ENCODE assay signal across 8 cellular contexts in the genomic region with DNA sequence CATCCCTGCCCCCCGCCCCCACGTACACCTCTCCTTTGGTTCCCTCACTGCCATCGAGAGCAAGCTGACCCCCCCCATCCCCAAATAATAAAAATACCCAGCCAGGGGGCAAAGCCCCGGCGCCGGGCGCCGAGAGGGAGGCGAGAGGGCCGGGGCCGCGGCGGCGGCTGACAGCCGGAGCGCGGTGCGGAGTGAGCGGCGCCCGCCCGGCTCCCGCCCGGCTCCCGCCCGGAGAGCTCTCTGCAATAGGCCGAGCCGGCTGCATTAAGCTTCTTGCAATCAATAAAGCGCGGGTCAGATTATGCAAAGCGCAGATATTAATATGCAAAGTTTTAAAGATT. TPM values are rescaled to one million over a fixed set of nuclear protein-coding genes. Genes with fewer than 3 reads are reported as not detected.
A peak's percentile ranks its signal among the peaks of the same experiment; 100 is the strongest.
DNase-seq lines count a peak whose midpoint lies in the region; ATAC-seq and TF ChIP-seq lines count a peak whose summit lies in the region.

No MANE protein-coding gene starts in this region.

- peaks cover 22% of the 10 kb centered on the region for H3K27me3 Mint-ChIP-seq in activated T-cell treated with anti-CD3 and anti-CD28 coated beads, Interleukin-2, amount 50 U/mL, for 4 hours (ENCODE audit: low read depth)
- H3K27me3 Mint-ChIP-seq in activated B cell treated with CpG ODN at 0.5 μM for 24 hours, result peaks cover 20% of the 10 kb centered on the region

- no peak overlapping the region for H3K27ac ChIP-seq in skeletal muscle tissue (ENCODE audit: low read depth, low read length)

- H3K27ac Mint-ChIP-seq in activated B cell treated with CpG ODN at 0.5 μM for 24 hours, result no peak overlapping the region

- no peaks in the 10 kb centered on the region for H3K36me3 Mint-ChIP-seq in activated T-cell treated with anti-CD3 and anti-CD28 coated beads, Interleukin-2, amount 50 U/mL, for 4 hours (ENCODE audit: insufficient read depth)
- H3K36me3 Mint-ChIP-seq in activated B cell treated with CpG ODN at 0.5 μM for 24 hours (ENCODE audit: low read depth), result no peaks in the 10 kb centered on the region

- peak overlapping the region; percentile 56 to 61 (median 57) for H3K4me3 ChIP-seq in skeletal muscle tissue (ENCODE audit: low read length in 3 of 3)

- POLR2A ChIA-PET in activated B cell treated with CpG ODN at 0.5 μM for 24 hours (lab: Charles Lee), result interaction anchor here (0.5 to 2.6 kb wide), 12 partner anchors 22 to 90 kb away, joined by 3 to 18 read pairs (median 6); a partner anchor contains a TSS

- TF ChIP-seq CTCF in activated B cell treated with CpG ODN at 0.5 μM for 24 hours (IDR thresholded peaks at IDR 0.05), result no peak

- no peaks in the 10 kb centered on the region for H3K36me3 ChIP-seq in skeletal muscle tissue (ENCODE audit: control insufficient read depth in 3 of 3, insufficient read depth in 3 of 3, low read length in 3 of 3)

- peak overlapping the region in 1 of 3 donors; percentile 33 for H3K9ac ChIP-seq in skeletal muscle tissue (ENCODE audit: low read depth in 1 of 3, low read length in 3 of 3)

- no peaks in the 10 kb centered on the region for H3K9me3 ChIP-seq in skeletal muscle tissue (ENCODE audit: control insufficient read depth in 3 of 3, low read length in 3 of 3)

- no peaks in the 10 kb centered on the region for H3K9me3 Mint-ChIP-seq in activated T-cell treated with anti-CD3 and anti-CD28 coated beads, Interleukin-2, amount 50 U/mL, for 4 hours
- H3K9me3 Mint-ChIP-seq in activated B cell treated with CpG ODN at 0.5 μM for 24 hours, result no peaks in the 10 kb centered on the region

- no peak for DNase-seq in activated T-cell treated with anti-CD3 and anti-CD28 coated beads, Interleukin-2, amount 50 U/mL, for 4 hours
- DNase-seq in activated T-cell treated with anti-CD3 and anti-CD28 coated beads for 4 hours (no peak), activated B cell treated with CpG ODN at 0.5 μM for 24 hours (no peak), left ventricle myocardium superior (peak; percentile 33), retina (no peak)

- H3K27me3 ChIP-seq in skeletal muscle tissue (ENCODE audit: control insufficient read depth in 3 of 3, insufficient read depth in 3 of 3, low read length in 3 of 3), result peaks cover 66 to 82% (median 72%) of the 10 kb centered on the region in 3 donors

- intact Hi-C loops in activated B cell treated with CpG ODN at 0.5 μM for 24 hours (cut with micrococcal nuclease), result loop anchor here (1.0 to 5.0 kb wide), 5 partner anchors 22 to 68 kb away; a partner anchor contains a TSS
- intact Hi-C loops in left ventricle myocardium superior (cut with micrococcal nuclease), result no loop called here

- peak overlapping the region; percentile 92 for H3K4me3 Mint-ChIP-seq in activated T-cell treated with anti-CD3 and anti-CD28 coated beads, Interleukin-2, amount 50 U/mL, for 4 hours
- no peak overlapping the region for H3K4me3 Mint-ChIP-seq in activated B cell treated with CpG ODN at 0.5 μM for 24 hours

- CTCF ChIA-PET in activated B cell treated with CpG ODN at 0.5 μM for 24 hours (lab: Charles Lee), result interaction anchor here (0.5 to 2.1 kb wide), 8 partner anchors 10 to 121 kb away, joined by 3 to 7 read pairs (median 4); a partner anchor contains a TSS

- ATAC-seq in activated T-cell treated with anti-CD3 and anti-CD28 coated beads, Interleukin-2, amount 50 U/mL, for 4 hours, result peak; percentile 65 to 66
- ATAC-seq in activated B cell treated with CpG ODN at 0.5 μM for 24 hours (ENCODE audit: low read depth) (peak; percentile 50), left ventricle myocardium superior (peak; percentile 77), HG02884 (IDR thresholded peaks at IDR 0.05; ENCODE audit: unreplicated experiment) (no peak), GM18873 (IDR thresholded peaks at IDR 0.05; ENCODE audit: low FRiP score, unreplicated experiment) (no peak)

- H3K4me1 ChIP-seq in skeletal muscle tissue (ENCODE audit: control insufficient read depth in 3 of 3, insufficient read depth in 3 of 3, low read length in 3 of 3), result peaks cover 7 to 12% (median 10%) of the 10 kb centered on the region in 3 donors

- H3K4me1 Mint-ChIP-seq in activated T-cell treated with anti-CD3 and anti-CD28 coated beads, Interleukin-2, amount 50 U/mL, for 4 hours (ENCODE audit: low read depth), result peaks cover 15% of the 10 kb centered on the region
- H3K4me1 Mint-ChIP-seq in activated B cell treated with CpG ODN at 0.5 μM for 24 hours, result peaks cover 10% of the 10 kb centered on the region

RNA-seq across cellular contexts. Expression of a gene that starts 40.9 kb away (rescaled TPM):
- 10 to 100 TPM; 25.2 to 29.1 (median 28.1) TPM for total RNA-seq in activated T-cell treated with anti-CD3 and anti-CD28 coated beads, Interleukin-2, amount 50 U/mL, for 4 hours
- total RNA-seq in activated B cell treated with CpG ODN at 0.5 μM for 24 hours (26.1 and 29.0 TPM in 2 replicates), left ventricle myocardium superior (17.2 TPM), skeletal muscle tissue (21.4 TPM)

RNA-seq across cellular contexts. Expression of a gene that starts 43.5 kb away (rescaled TPM):
- 10 to 100 TPM; 17.2 to 19.4 (median 18.7) TPM for total RNA-seq in activated T-cell treated with anti-CD3 and anti-CD28 coated beads, Interleukin-2, amount 50 U/mL, for 4 hours
- 19.6 and 22.7 TPM in 2 replicates for total RNA-seq in activated B cell treated with CpG ODN at 0.5 μM for 24 hours
- 6.7 TPM for total RNA-seq in left ventricle myocardium superior
- total RNA-seq in skeletal muscle tissue, result 7.8 TPM

RNA-seq across cellular contexts. Expression of a gene that starts 44.4 kb away (rescaled TPM):
- 100 to 1,000 TPM in 1 of 3 donors, 10 to 100 TPM in 2; 83.9 to 123 (median 85.7) TPM for total RNA-seq in activated T-cell treated with anti-CD3 and anti-CD28 coated beads, Interleukin-2, amount 50 U/mL, for 4 hours
- 508 and 577 TPM in 2 replicates for total RNA-seq in activated B cell treated with CpG ODN at 0.5 μM for 24 hours
- total RNA-seq in left ventricle myocardium superior, result 1.8 TPM
- total RNA-seq in skeletal muscle tissue, result 0.52 TPM

Comparison
In these comparisons a context has a peak if more than half of its experiments do, and no peak if none do; other contexts are left out.
1. ATAC-seq: peak in activated T-cell treated with anti-CD3 and anti-CD28 coated beads, Interleukin-2, amount 50 U/mL, for 4 hours (2 of 2), activated B cell treated with CpG ODN at 0.5 μM for 24 hours (single experiment) and left ventricle myocardium superior (single experiment); none in HG02884 (single experiment) and GM18873 (single experiment).
2. RNA of a gene that starts 44.4 kb away (total RNA-seq): 508 to 577 TPM in activated B cell treated with CpG ODN at 0.5 μM for 24 hours and 83.9 to 123 TPM in activated T-cell treated with anti-CD3 and anti-CD28 coated beads, Interleukin-2, amount 50 U/mL, for 4 hours; 1.8 TPM in left ventricle myocardium superior (single experiment) and 0.52 TPM in skeletal muscle tissue (single experiment); every median in the first group is over 10 times any median in the second.